ENCODE assay signal across 8 cellular contexts in genomic region chr4:157075811-157076577, GRCh38. TPM values are rescaled to one million over a fixed set of nuclear protein-coding genes. Genes with fewer than 3 reads are reported as not detected.
DNase-seq lines count a peak whose midpoint lies in the region; ATAC-seq and TF ChIP-seq lines count a peak whose summit lies in the region.

Gene GLRB (plus strand): TSS chr4:157076150. CDS start chr4:157078025, 1,875 bp downstream.

- ATAC-seq in aorta (ENCODE audit: low FRiP score) = peak; percentile 59
- ATAC-seq in HG03520 (IDR thresholded peaks at IDR 0.05; ENCODE audit: unreplicated experiment) = no peak
- ATAC-seq in HG03342 (IDR thresholded peaks at IDR 0.05; ENCODE audit: unreplicated experiment) = no peak

- peak within 1 kb of the TSS; percentile 68 for H3K27ac Mint-ChIP-seq in mesothelial cell of epicardium
- no peak within 1 kb of the TSS for H3K27ac Mint-ChIP-seq in activated naive CD4-positive, alpha-beta T cell treated with anti-CD3 and anti-CD28 coated beads for 36 hours

- H3K4me3 ChIP-seq in epithelial cell of esophagus (ENCODE audit: low read length) (peak within 1 kb of the TSS; percentile 56), aorta (ENCODE audit: low read length in 2 of 2) (peak within 1 kb of the TSS; percentile 33 to 68)

- no peaks in the 10 kb centered on the region for H3K9me3 Mint-ChIP-seq in mesothelial cell of epicardium
- H3K9me3 Mint-ChIP-seq in activated naive CD4-positive, alpha-beta T cell treated with anti-CD3 and anti-CD28 coated beads for 36 hours = no peaks in the 10 kb centered on the region

- H3K9ac ChIP-seq in ES-I3 (ENCODE audit: low read depth, low read length) = peak within 1 kb of the TSS; percentile 56

- no peaks in the 10 kb centered on the region for H3K27me3 ChIP-seq in aorta (ENCODE audit: control insufficient read depth in 1 of 2, insufficient read depth in 2 of 2, low read length in 1 of 2)

- H3K36me3 Mint-ChIP-seq in mesothelial cell of epicardium = peaks cover 3% of the 10 kb centered on the region
- no peaks in the 10 kb centered on the region for H3K36me3 Mint-ChIP-seq in activated naive CD4-positive, alpha-beta T cell treated with anti-CD3 and anti-CD28 coated beads for 36 hours (ENCODE audit: low read depth)

- peak within 1 kb of the TSS; percentile 87 for H3K4me3 Mint-ChIP-seq in mesothelial cell of epicardium
- H3K4me3 Mint-ChIP-seq in activated naive CD4-positive, alpha-beta T cell treated with anti-CD3 and anti-CD28 coated beads for 36 hours = no peak within 1 kb of the TSS

- H3K9me3 ChIP-seq in ES-I3 (ENCODE audit: control insufficient read depth, insufficient read depth, low read length) = no peaks in the 10 kb centered on the region
- H3K9me3 ChIP-seq in aorta (ENCODE audit: control insufficient read depth, low read length) = no peaks in the 10 kb centered on the region

- peak; percentile 75 for DNase-seq in NCI-H69 (lab: John Stamatoyannopoulos, UW)
- DNase-seq in epithelial cell of esophagus (ENCODE audit: low read depth) = peak; percentile 24
- DNase-seq in mesothelial cell of epicardium (ENCODE audit: low spot score in 2 of 2, unreplicated experiment in 2 of 2) = peak; percentile 32 to 67
- DNase-seq in aorta = peak; percentile 57 to 84
- DNase-seq in activated naive CD4-positive, alpha-beta T cell treated with anti-CD3 and anti-CD28 coated beads for 36 hours = no peak

- peaks cover 1% of the 10 kb centered on the region for H3K27me3 Mint-ChIP-seq in mesothelial cell of epicardium (ENCODE audit: low read depth)
- peaks cover 15% of the 10 kb centered on the region for H3K27me3 Mint-ChIP-seq in activated naive CD4-positive, alpha-beta T cell treated with anti-CD3 and anti-CD28 coated beads for 36 hours (ENCODE audit: low read depth)

- TF ChIP-seq CTCF in epithelial cell of esophagus (IDR thresholded peaks at IDR 0.05; ENCODE audit: insufficient read depth, low read depth, low read length, missing control alignments) (no peak), mesothelial cell of epicardium (IDR thresholded peaks at IDR 0.05; ENCODE audit: unreplicated experiment) (no peak)

- intact Hi-C loops in aorta (cut with DNase I) = no loop called here
- intact Hi-C loops in activated naive CD4-positive, alpha-beta T cell treated with anti-CD3 and anti-CD28 coated beads for 36 hours (cut with micrococcal nuclease) = no loop called here

- H3K4me1 Mint-ChIP-seq in mesothelial cell of epicardium = peaks cover 13% of the 10 kb centered on the region
- no peaks in the 10 kb centered on the region for H3K4me1 Mint-ChIP-seq in activated naive CD4-positive, alpha-beta T cell treated with anti-CD3 and anti-CD28 coated beads for 36 hours (ENCODE audit: low read depth)

- H3K4me1 ChIP-seq in ES-I3 (ENCODE audit: insufficient read depth, low read length) (peaks cover 4% of the 10 kb centered on the region), aorta (ENCODE audit: control insufficient read depth in 1 of 2, insufficient read depth in 2 of 2, low read length in 2 of 2) (no peaks in the 10 kb centered on the region)

- no peak within 1 kb of the TSS for H3K27ac ChIP-seq in aorta (ENCODE audit: low read depth in 1 of 2, low read length in 2 of 2)

- WGBS in aorta, 2 donors = 0 to 1% methylated on average over 84 of the region's 84 CpGs

- CTCF ChIA-PET in activated naive CD4-positive, alpha-beta T cell treated with anti-CD3 and anti-CD28 coated beads for 36 hours (lab: Charles Lee) = no interaction called here

- no peaks in the 10 kb centered on the region for H3K36me3 ChIP-seq in ES-I3 (ENCODE audit: insufficient read depth, low read length)
- no peaks in the 10 kb centered on the region for H3K36me3 ChIP-seq in aorta (ENCODE audit: control insufficient read depth in 1 of 2, insufficient read depth in 2 of 2, low read length in 1 of 2)

RNA-seq across cellular contexts. Expression of gene GLRB, which starts in this region (rescaled TPM):
- total RNA-seq in mesothelial cell of epicardium = 14.9 to 15.7 TPM (median 15.6 TPM) in 3 replicates
- 1 to 10 TPM; 6.3 to 7.7 TPM for total RNA-seq in aorta
- 1 to 10 TPM; 2.7 to 6.5 TPM for polyA plus RNA-seq in aorta
- total RNA-seq in activated naive CD4-positive, alpha-beta T cell treated with anti-CD3 and anti-CD28 coated beads for 36 hours = not detected

Comparison
In these comparisons a context has a peak if more than half of its experiments do, and no peak if none do; other contexts are left out.
1. RNA of gene GLRB (total RNA-seq): 14.9 to 15.7 TPM in mesothelial cell of epicardium and 6.3 to 7.7 TPM in aorta; not detected in activated naive CD4-positive, alpha-beta T cell treated with anti-CD3 and anti-CD28 coated beads for 36 hours; every median in the first group is over 4 times any median in the second.